8 cellular contexts compared by ENCODE assay signal in genomic region chr2:27249891-27250651, GRCh38. TPM values are rescaled to one million over a fixed set of nuclear protein-coding genes. Genes with fewer than 3 reads are reported as not detected.
DNase-seq lines count a peak whose midpoint lies in the region; ATAC-seq and TF ChIP-seq lines count a peak whose summit lies in the region.

No MANE protein-coding gene starts in this region.

- peak; percentile 87 for DNase-seq in AG08396 (ENCODE audit: low spot score)
- peak; percentile 57 for DNase-seq in GM19238 (ENCODE audit: insufficient read length, low spot score)
- peak; percentile 91 for DNase-seq in OCI-M1 (lab: John Stamatoyannopoulos, UW)
- DNase-seq in activated naive CD4-positive, alpha-beta T cell treated with anti-CD3 and anti-CD28 coated beads for 36 hours, result peak; percentile 76
- peak; percentile 69 for DNase-seq in hepatic stellate cell (ENCODE audit: low spot score)
- no peak for DNase-seq in smooth muscle cell (lab: John Stamatoyannopoulos, UW; ENCODE audit: unreplicated experiment)

- H3K27ac Mint-ChIP-seq in activated naive CD4-positive, alpha-beta T cell treated with anti-CD3 and anti-CD28 coated beads for 36 hours, result no peak overlapping the region

- H3K27ac ChIP-seq in smooth muscle cell (ENCODE audit: low read depth), result no peak overlapping the region

- H4K20me1 ChIP-seq in smooth muscle cell (ENCODE audit: low read depth), result no peaks in the 10 kb centered on the region

- no peaks in the 10 kb centered on the region for H3K36me3 Mint-ChIP-seq in activated naive CD4-positive, alpha-beta T cell treated with anti-CD3 and anti-CD28 coated beads for 36 hours (ENCODE audit: low read depth)

- no peak overlapping the region for H2AFZ ChIP-seq in smooth muscle cell (ENCODE audit: low read depth)

- no peaks in the 10 kb centered on the region for H3K79me2 ChIP-seq in smooth muscle cell (ENCODE audit: low read depth)

- H3K36me3 ChIP-seq in smooth muscle cell (ENCODE audit: low read depth), result no peaks in the 10 kb centered on the region

- no peaks in the 10 kb centered on the region for H3F3A ChIP-seq in smooth muscle cell (ENCODE audit: low read depth)

- peak; percentile 56 for TF ChIP-seq CTCF in smooth muscle cell (IDR thresholded peaks at IDR 0.05; ENCODE audit: borderline replicate concordance, insufficient read depth, poor library complexity, severe bottlenecking)

- no peak overlapping the region for H3K4me2 ChIP-seq in smooth muscle cell

- ATAC-seq in GM21447 (IDR thresholded peaks at IDR 0.05; ENCODE audit: unreplicated experiment) (no peak), HG02840 (IDR thresholded peaks at IDR 0.05; ENCODE audit: low FRiP score, unreplicated experiment) (no peak)

- H3K27me3 Mint-ChIP-seq in activated naive CD4-positive, alpha-beta T cell treated with anti-CD3 and anti-CD28 coated beads for 36 hours (ENCODE audit: low read depth), result peaks cover 4% of the 10 kb centered on the region

- H3K9me3 Mint-ChIP-seq in activated naive CD4-positive, alpha-beta T cell treated with anti-CD3 and anti-CD28 coated beads for 36 hours, result no peaks in the 10 kb centered on the region

- H3K4me3 ChIP-seq in smooth muscle cell, result no peak overlapping the region

- H3K4me1 ChIP-seq in smooth muscle cell (ENCODE audit: low read depth), result no peaks in the 10 kb centered on the region

- no peaks in the 10 kb centered on the region for H3K9me3 ChIP-seq in smooth muscle cell (replicated peaks; ENCODE audit: low read depth)

- H3K4me3 Mint-ChIP-seq in activated naive CD4-positive, alpha-beta T cell treated with anti-CD3 and anti-CD28 coated beads for 36 hours, result no peak overlapping the region

- intact Hi-C loops in activated naive CD4-positive, alpha-beta T cell treated with anti-CD3 and anti-CD28 coated beads for 36 hours (cut with micrococcal nuclease), result loop anchor here (1.0 to 5.0 kb wide), 4 partner anchors 30 to 432 kb away; no protein-coding TSS in a partner anchor

- CTCF ChIA-PET in activated naive CD4-positive, alpha-beta T cell treated with anti-CD3 and anti-CD28 coated beads for 36 hours (lab: Charles Lee), result interaction anchor here (0.6 to 7.7 kb wide), 8 partner anchors 14 to 97 kb away, joined by 3 to 68 read pairs (median 4); partner anchors contain the start of gene TRIM54

- H3K9ac ChIP-seq in smooth muscle cell (ENCODE audit: low read depth), result no peak overlapping the region

- H3K27me3 ChIP-seq in smooth muscle cell (ENCODE audit: low read depth), result peaks cover 14% of the 10 kb centered on the region

- WGBS in smooth muscle cell (ENCODE audit: low lambda C conversion rate), result 19% methylated on average over 22 of the region's 22 CpGs

- no peaks in the 10 kb centered on the region for H3K4me1 Mint-ChIP-seq in activated naive CD4-positive, alpha-beta T cell treated with anti-CD3 and anti-CD28 coated beads for 36 hours (ENCODE audit: low read depth)

RNA-seq across cellular contexts. Expression of gene SLC30A3, which starts 12.8 kb away (rescaled TPM):
- total RNA-seq in activated naive CD4-positive, alpha-beta T cell treated with anti-CD3 and anti-CD28 coated beads for 36 hours, result under 1 TPM; 0.55 to 0.67 TPM
- not detected in 2 replicates for total RNA-seq in smooth muscle cell
- polyA plus RNA-seq in smooth muscle cell, result 0.17 TPM in 1 of 2 replicates, not detected in the other

RNA-seq across cellular contexts. Expression of gene DNAJC5G, which starts 25.2 kb away (rescaled TPM):
- not detected for total RNA-seq in activated naive CD4-positive, alpha-beta T cell treated with anti-CD3 and anti-CD28 coated beads for 36 hours
- not detected in 2 replicates for total RNA-seq in smooth muscle cell
- not detected in 2 replicates for polyA plus RNA-seq in smooth muscle cell

RNA-seq across cellular contexts. Expression of gene TRIM54, which starts 32.2 kb away (rescaled TPM):
- not detected for total RNA-seq in activated naive CD4-positive, alpha-beta T cell treated with anti-CD3 and anti-CD28 coated beads for 36 hours
- total RNA-seq in smooth muscle cell, result 0.22 TPM in 1 of 2 replicates, not detected in the other
- polyA plus RNA-seq in smooth muscle cell, result 0.80 TPM in 1 of 2 replicates, not detected in the other

RNA-seq across cellular contexts. Expression of gene CAD, which starts 32.9 kb away (rescaled TPM):
- 100 to 1,000 TPM; 109 to 112 TPM for total RNA-seq in activated naive CD4-positive, alpha-beta T cell treated with anti-CD3 and anti-CD28 coated beads for 36 hours
- 20.3 and 20.4 TPM in 2 replicates for total RNA-seq in smooth muscle cell
- 32.4 and 34.3 TPM in 2 replicates for polyA plus RNA-seq in smooth muscle cell

RNA-seq across cellular contexts. Expression of gene SLC5A6, which starts 38.0 kb away (rescaled TPM):
- total RNA-seq in activated naive CD4-positive, alpha-beta T cell treated with anti-CD3 and anti-CD28 coated beads for 36 hours, result 10 to 100 TPM; 22.6 to 24.8 TPM
- total RNA-seq in smooth muscle cell, result 32.3 and 49.8 TPM in 2 replicates
- 25.7 and 35.8 TPM in 2 replicates for polyA plus RNA-seq in smooth muscle cell
